Comparison of ENCODE assay signal across 7 cellular contexts in genomic region chr1:200802865-200803512, GRCh38.
DNase-seq lines count a peak whose midpoint lies in the region; ATAC-seq lines count a peak whose summit lies in the region.

No MANE protein-coding gene starts in this region.

- DNase-seq in NCI-H345 (lab: John Stamatoyannopoulos, UW) (peak; percentile 82), cerebellar cortex (ENCODE audit: low spot score) (peak; percentile 91), kidney tubule cell (ENCODE audit: low spot score) (peak; percentile 82)
- peak; percentile 70 for DNase-seq in stimulated activated CD4-positive, alpha-beta T cell treated with anti-CD3 and anti-CD28 coated beads, Interleukin-4, amount 100 ng/mL, for 1 hour

- ATAC-seq in GM18498 (IDR thresholded peaks at IDR 0.05; ENCODE audit: unreplicated experiment) (peak; percentile 82), HG03159 (IDR thresholded peaks at IDR 0.05; ENCODE audit: unreplicated experiment) (peak; percentile 79)
- ATAC-seq in activated CD4-positive, CD25-positive, alpha-beta regulatory T cell treated with anti-CD3 and anti-CD28 coated beads, Interleukin-2, amount 50 U/mL, for 24 hours = peak; percentile 64 to 71

Comparison
In these comparisons a context has a peak if more than half of its experiments do, and no peak if none do; other contexts are left out.
1. Peak in every context shown above with its lines: DNase-seq and ATAC-seq.